ENCODE assay signal across 8 cellular contexts in genomic region chr4:147731611-147732515, GRCh38. TPM values are rescaled to one million over a fixed set of nuclear protein-coding genes. Genes with fewer than 3 reads are reported as not detected.
A peak's percentile ranks its signal among the peaks of the same experiment; 100 is the strongest.
DNase-seq lines count a peak whose midpoint lies in the region; ATAC-seq and TF ChIP-seq lines count a peak whose summit lies in the region.

A gene with protein sequence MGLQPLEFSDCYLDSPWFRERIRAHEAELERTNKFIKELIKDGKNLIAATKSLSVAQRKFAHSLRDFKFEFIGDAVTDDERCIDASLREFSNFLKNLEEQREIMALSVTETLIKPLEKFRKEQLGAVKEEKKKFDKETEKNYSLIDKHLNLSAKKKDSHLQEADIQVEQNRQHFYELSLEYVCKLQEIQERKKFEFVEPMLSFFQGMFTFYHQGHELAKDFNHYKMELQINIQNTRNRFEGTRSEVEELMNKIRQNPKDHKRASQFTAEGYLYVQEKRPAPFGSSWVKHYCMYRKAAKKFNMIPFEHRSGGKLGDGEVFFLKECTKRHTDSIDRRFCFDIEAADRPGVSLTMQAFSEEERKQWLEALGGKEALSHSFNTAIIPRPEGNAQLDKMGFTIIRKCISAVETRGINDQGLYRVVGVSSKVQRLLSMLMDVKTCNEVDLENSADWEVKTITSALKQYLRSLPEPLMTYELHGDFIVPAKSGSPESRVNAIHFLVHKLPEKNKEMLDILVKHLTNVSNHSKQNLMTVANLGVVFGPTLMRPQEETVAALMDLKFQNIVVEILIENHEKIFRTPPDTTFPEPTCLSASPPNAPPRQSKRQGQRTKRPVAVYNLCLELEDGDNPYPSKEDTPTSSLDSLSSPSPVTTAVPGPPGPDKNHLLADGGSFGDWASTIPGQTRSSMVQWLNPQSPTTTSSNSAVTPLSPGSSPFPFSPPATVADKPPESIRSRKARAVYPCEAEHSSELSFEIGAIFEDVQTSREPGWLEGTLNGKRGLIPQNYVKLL (plus strand): TSS chr4:147732088. CDS start chr4:147732302, 214 bp downstream.

- peak within 1 kb of the TSS; percentile 93 for H3K4me3 Mint-ChIP-seq in neural progenitor cell

- H3K4me2 ChIP-seq in neural progenitor cell = peak within 1 kb of the TSS; percentile 89

- peak within 1 kb of the TSS; percentile 84 for H3K4me3 ChIP-seq in AG10803 (ENCODE audit: low read length)
- peak within 1 kb of the TSS; percentile 68 to 84 (median 79) for H3K4me3 ChIP-seq in Peyer's patch
- peak within 1 kb of the TSS; percentile 94 for H3K4me3 ChIP-seq in neural progenitor cell

- H3K79me2 ChIP-seq in neural progenitor cell (ENCODE audit: low read depth) = peaks cover 48% of the 10 kb centered on the region

- peak within 1 kb of the TSS; percentile 74 for H3K27ac Mint-ChIP-seq in neural progenitor cell

- H3K9me3 Mint-ChIP-seq in neural progenitor cell = no peaks in the 10 kb centered on the region

- H3K4me1 ChIP-seq in Peyer's patch (peaks cover 3 to 8% (median 6%) of the 10 kb centered on the region in 4 donors), neural progenitor cell (peaks cover 39% of the 10 kb centered on the region)

- TF ChIP-seq POLR2A in Peyer's patch (IDR thresholded peaks at IDR 0.05) = no peak

- H3K9me3 ChIP-seq in Peyer's patch (no peaks in the 10 kb centered on the region), neural progenitor cell (ENCODE audit: low read depth) (no peaks in the 10 kb centered on the region)

- no peak for TF ChIP-seq CTCF in AG10803 (conservative IDR thresholded peaks at IDR 0.05; ENCODE audit: low read length)
- no peak for TF ChIP-seq CTCF in Peyer's patch (IDR thresholded peaks at IDR 0.05)
- no peak for TF ChIP-seq CTCF in neural progenitor cell (IDR thresholded peaks at IDR 0.05)

- peak; percentile 68 for ATAC-seq in GM18907 (IDR thresholded peaks at IDR 0.05; ENCODE audit: unreplicated experiment)
- peak; percentile 58 for ATAC-seq in HG03135 (IDR thresholded peaks at IDR 0.05; ENCODE audit: unreplicated experiment)

- no peaks in the 10 kb centered on the region for H3K36me3 ChIP-seq in Peyer's patch
- H3K36me3 ChIP-seq in neural progenitor cell = no peaks in the 10 kb centered on the region

- no peaks in the 10 kb centered on the region for H3K36me3 Mint-ChIP-seq in neural progenitor cell

- peak; percentile 79 for DNase-seq in AG10803 (ENCODE audit: low read depth)
- DNase-seq in Peyer's patch = peak; percentile 32 to 77 (median 74)
- peak; percentile 64 for DNase-seq in activated T-helper 9 cell treated with anti-CD3 and anti-CD28 coated beads, Interleukin-2, amount 50 U/mL, for 16 hours (ENCODE audit: low read depth)
- DNase-seq in fibroblast of peridontal ligament (ENCODE audit: extremely low read depth) = peak; percentile 76
- peak; percentile 84 for DNase-seq in neural progenitor cell (ENCODE audit: low spot score)
- DNase-seq in stromal cell of bone marrow (ENCODE audit: low read depth) = peak; percentile 63

- peak within 1 kb of the TSS; percentile 91 for H2AFZ ChIP-seq in neural progenitor cell (replicated peaks)

- peaks cover 48% of the 10 kb centered on the region for H3K4me1 Mint-ChIP-seq in neural progenitor cell

- H3F3A ChIP-seq in neural progenitor cell (ENCODE audit: low read depth) = peaks cover 58% of the 10 kb centered on the region

- H3K27ac ChIP-seq in Peyer's patch = peak within 1 kb of the TSS; percentile 69 to 92 (median 82)
- peak within 1 kb of the TSS; percentile 78 for H3K27ac ChIP-seq in neural progenitor cell

- H3K27me3 ChIP-seq in Peyer's patch (no peaks in the 10 kb centered on the region), neural progenitor cell (peaks cover 33% of the 10 kb centered on the region)

- peaks cover 38% of the 10 kb centered on the region for H3K27me3 Mint-ChIP-seq in neural progenitor cell (ENCODE audit: insufficient read depth, low read depth)

- H4K20me1 ChIP-seq in neural progenitor cell (ENCODE audit: low read depth) = peaks cover 21% of the 10 kb centered on the region

- H3K9ac ChIP-seq in neural progenitor cell = peak within 1 kb of the TSS; percentile 59

RNA-seq across cellular contexts. Expression of the gene that starts here (rescaled TPM):
- 10 to 100 TPM in 3 of 4 donors, 1 to 10 TPM in 1; 7.0 to 52.8 (median 19.9) TPM for total RNA-seq in Peyer's patch
- 20.2 and 20.3 TPM in 2 replicates for total RNA-seq in neural progenitor cell (ENCODE audit: low replicate concordance)

Comparison
In these comparisons a context has a peak if more than half of its experiments do, and no peak if none do; other contexts are left out.
1. Peak in every context shown above with its lines: DNase-seq, ATAC-seq, H3K4me3 ChIP-seq and H3K27ac ChIP-seq.